22 cellular contexts compared by ENCODE assay signal in genomic region chr5:154210163-154210562, GRCh38. TPM values are rescaled to one million over a fixed set of nuclear protein-coding genes. Genes with fewer than 3 reads are reported as not detected.
DNase-seq lines count a peak whose midpoint lies in the region; ATAC-seq and TF ChIP-seq lines count a peak whose summit lies in the region.
"Had no signal": no experiment of that assay in that cellular context is flagged by ENCODE, and none has a peak within 500 bp of the region (broad histone marks: within the 10 kb centered on the region; RNA-seq: fewer than 3 reads in every experiment).

No MANE protein-coding gene starts in this region.

- H2BK120ac ChIP-seq in H9 (ENCODE audit: low read depth, low read length, poor library complexity, severe bottlenecking) (no peak overlapping the region), trophoblast cell (ENCODE audit: insufficient read depth, low read length, poor library complexity) (no peak overlapping the region)

- no peaks in the 10 kb centered on the region for H3K27me3 ChIP-seq in H9 (ENCODE audit: insufficient read depth, low read length)
- H3K27me3 ChIP-seq in trophoblast cell (ENCODE audit: insufficient read depth, low read length) = no peaks in the 10 kb centered on the region
- no peaks in the 10 kb centered on the region for H3K27me3 ChIP-seq in transverse colon
- H3K27me3 ChIP-seq: BLaER1, Peyer's patch had no signal

- H2BK15ac ChIP-seq in H9 (ENCODE audit: low read depth, low read length) = no peak overlapping the region

- H4K5ac ChIP-seq in H9 (ENCODE audit: insufficient read length, low read depth, low read length) = no peak overlapping the region

- H2BK12ac ChIP-seq in H9 (ENCODE audit: insufficient read length, low read depth, low read length) = no peak overlapping the region
- H2BK12ac ChIP-seq in trophoblast cell (ENCODE audit: low read length) = no peak overlapping the region

- H2AFZ ChIP-seq in H9 (ENCODE audit: low read length) (no peak overlapping the region), trophoblast cell (ENCODE audit: insufficient read depth, low read length, poor library complexity) (no peak overlapping the region)

- H3K4me3 ChIP-seq in trophoblast cell (ENCODE audit: low read depth, low read length) (no peak overlapping the region), transverse colon (no peak overlapping the region)
- H3K4me3 ChIP-seq: BLaER1, Peyer's patch had no signal

- H3K9me3 ChIP-seq in H9 (ENCODE audit: control insufficient read depth, low read depth, low read length) (no peaks in the 10 kb centered on the region), T-helper 17 cell (ENCODE audit: control insufficient read depth, low read length, poor library complexity, severe bottlenecking) (no peaks in the 10 kb centered on the region), trophoblast cell (ENCODE audit: insufficient read depth, low read depth, low read length) (no peaks in the 10 kb centered on the region), transverse colon (no peaks in the 10 kb centered on the region)
- H3K9me3 ChIP-seq: Peyer's patch had no signal

- in situ Hi-C loops in transverse colon (cut with MboI; ENCODE audit: low pct_ligation_motif_present in 1 of 4, low pct_unique_long_range_greater_than_20kb in 1 of 4, low sequenced_read_pairs in 3 of 4) = no loop called here

- peaks cover 0 to 2% of the 10 kb centered on the region in 2 experiments; a peak in 1 of 5 replicates for H3K9me3 Mint-ChIP-seq in H9
- no peaks in the 10 kb centered on the region for H3K9me3 Mint-ChIP-seq in endothelial cell (ENCODE audit: unreplicated experiment)
- H3K9me3 Mint-ChIP-seq: CD4-positive, CD25-positive, alpha-beta regulatory T cell; IgD-negative memory B cell had no signal

- H3K4ac ChIP-seq in H9 (ENCODE audit: low read depth, low read length) = no peak overlapping the region
- H3K4ac ChIP-seq in trophoblast cell (ENCODE audit: low read depth, low read length) = no peak overlapping the region

- WGBS in H9 (ENCODE audit: extremely low coverage, insufficient read length, low lambda C conversion rate) = no CpG with 5 or more reads among the region's 2 CpGs
- no CpG with 5 or more reads among the region's 2 CpGs for WGBS in trophoblast cell (ENCODE audit: extremely low coverage, insufficient coverage, insufficient read length)
- 78% methylated on average over 2 of the region's 2 CpGs; no CpG with 5 or more reads in 1 of the 2 donors for WGBS in transverse colon (ENCODE audit: low coverage in 1 of 2), 2 donors

- H3K9ac ChIP-seq in H9 (ENCODE audit: extremely low read depth, insufficient read length, low read length) (no peak overlapping the region), trophoblast cell (ENCODE audit: low read length) (no peak overlapping the region)
- H3K9ac ChIP-seq: BLaER1, KMS-11 had no signal

- H3K27ac ChIP-seq in H9 (ENCODE audit: insufficient read length, low read depth, low read length) (no peak overlapping the region), trophoblast cell (ENCODE audit: low read depth, low read length) (no peak overlapping the region), transverse colon (no peak overlapping the region)
- H3K27ac ChIP-seq: BLaER1, KMS-11, Peyer's patch had no signal

- no peak overlapping the region for H4K12ac ChIP-seq in trophoblast cell (ENCODE audit: low read depth, low read length)

- H3K36me3 Mint-ChIP-seq in H9 (ENCODE audit: insufficient read depth in 1 of 3, low read depth in 3 of 3) = peaks cover 0 to 8% (median 2%) of the 10 kb centered on the region in 3 experiments; a peak in 2 of 7 replicates
- H3K36me3 Mint-ChIP-seq in T-helper 17 cell (ENCODE audit: low read depth) = peaks cover 8% of the 10 kb centered on the region
- peaks cover 11% of the 10 kb centered on the region for H3K36me3 Mint-ChIP-seq in endothelial cell (ENCODE audit: low read depth, unreplicated experiment)

- no peak overlapping the region for H2AK5ac ChIP-seq in H9 (ENCODE audit: insufficient read length, low read length)
- no peak overlapping the region for H2AK5ac ChIP-seq in trophoblast cell (ENCODE audit: low read length)

- TF ChIP-seq POLR2A in GM18505 (IDR thresholded peaks at IDR 0.05; ENCODE audit: borderline replicate concordance, extremely low read depth, insufficient read depth, insufficient read length) = no peak
- no peak for TF ChIP-seq POLR2A in transverse colon (IDR thresholded peaks at IDR 0.05)

- H3K23ac ChIP-seq in H9 (ENCODE audit: insufficient read length, low read depth, low read length) (no peak overlapping the region), trophoblast cell (ENCODE audit: low read length) (peak overlapping the region; percentile 93)

- H3K4me2 ChIP-seq in H9 (ENCODE audit: insufficient read depth, insufficient read length, low read length) (peak overlapping the region; percentile 9), trophoblast cell (ENCODE audit: low read length) (no peak overlapping the region)
- H3K4me2 ChIP-seq: BLaER1, KMS-11 had no signal

- peaks cover 5% of the 10 kb centered on the region for H3K4me1 ChIP-seq in H9 (ENCODE audit: insufficient read depth, low read length)
- peaks cover 14 to 25% of the 10 kb centered on the region in 2 experiments for H3K4me1 ChIP-seq in trophoblast cell (ENCODE audit: control insufficient read depth in 1 of 2, insufficient read depth in 2 of 2, low read length in 2 of 2)
- peaks cover 0 to 4% (median 0%) of the 10 kb centered on the region in 4 donors for H3K4me1 ChIP-seq in transverse colon
- H3K4me1 ChIP-seq: Peyer's patch had no signal

- H4K91ac ChIP-seq in H9 (ENCODE audit: insufficient read length, low read depth, low read length) (no peak overlapping the region), trophoblast cell (ENCODE audit: low read depth, low read length) (no peak overlapping the region)

- H3K79me2 ChIP-seq in H9 (ENCODE audit: insufficient read depth, low read length) (0 out of 2 replicates have a peak, but pooled peaks cover 2% of the 10 kb centered on the region), trophoblast cell (ENCODE audit: control insufficient read depth, insufficient read depth, low read length, poor library complexity) (no peaks in the 10 kb centered on the region)

- H4K20me1 ChIP-seq in H9 (ENCODE audit: control insufficient read depth, insufficient read depth, insufficient read length) = no peaks in the 10 kb centered on the region
- H4K20me1 ChIP-seq: BLaER1 had no signal

- no peak overlapping the region for H3T11ph ChIP-seq in H9 (ENCODE audit: low read length)

- H4K8ac ChIP-seq in H9 (replicated peaks; ENCODE audit: insufficient read length, low read depth, low read length) (no peak overlapping the region), trophoblast cell (ENCODE audit: low read depth, low read length) (no peak overlapping the region)

- H2BK5ac ChIP-seq in H9 (ENCODE audit: insufficient read length, low read length) (no peak overlapping the region), trophoblast cell (ENCODE audit: low read depth, low read length, poor library complexity) (no peak overlapping the region)

- H3K36me3 ChIP-seq in trophoblast cell (ENCODE audit: control insufficient read depth in 1 of 2, insufficient read depth in 2 of 2, low read length in 2 of 2) (peaks cover 8 to 18% of the 10 kb centered on the region in 2 experiments), transverse colon (no peaks in the 10 kb centered on the region)
- H3K36me3 ChIP-seq: BLaER1, Peyer's patch had no signal

- H3K18ac ChIP-seq in H9 (ENCODE audit: insufficient read length, low read depth, low read length) (no peak overlapping the region), trophoblast cell (ENCODE audit: low read length) (no peak overlapping the region)

- intact Hi-C loops in transverse colon (cut with DNase I; ENCODE audit: low total_unique reads) = loop anchor here (10.0 kb wide), 1 partner anchor 1375 kb away; no protein-coding TSS in a partner anchor

- no peak for TF ChIP-seq EP300 in transverse colon (IDR thresholded peaks at IDR 0.05; ENCODE audit: low read depth)

- no peak for TF ChIP-seq CTCF in H9 (conservative IDR thresholded peaks at IDR 0.05)
- no peak for TF ChIP-seq CTCF in endothelial cell (IDR thresholded peaks at IDR 0.05; ENCODE audit: unreplicated experiment)
- TF ChIP-seq CTCF in transverse colon (IDR thresholded peaks at IDR 0.05) = no peak

- H3K23me2 ChIP-seq in H9 (ENCODE audit: insufficient read length, low read depth, low read length, poor library complexity, severe bottlenecking) = no peaks in the 10 kb centered on the region

- H3K27ac Mint-ChIP-seq in H9 = no peak overlapping the region
- H3K27ac Mint-ChIP-seq in T-helper 17 cell = peak overlapping the region; percentile 46
- H3K27ac Mint-ChIP-seq in endothelial cell (ENCODE audit: unreplicated experiment) = no peak overlapping the region

- H3K4me3 Mint-ChIP-seq in H9 = peak overlapping the region in 1 of 2 experiments; percentile 39; a peak in 3 of 5 replicates
- no peak overlapping the region for H3K4me3 Mint-ChIP-seq in T-helper 17 cell
- H3K4me3 Mint-ChIP-seq in endothelial cell (ENCODE audit: unreplicated experiment) = peak overlapping the region; percentile 13
- H3K4me3 Mint-ChIP-seq: CD4-positive, CD25-positive, alpha-beta regulatory T cell had no signal

- H3K79me1 ChIP-seq in H9 (ENCODE audit: insufficient read depth, low read depth, low read length, poor library complexity, severe bottlenecking) (no peaks in the 10 kb centered on the region), trophoblast cell (ENCODE audit: low read length) (peaks cover 18% of the 10 kb centered on the region)

- H3K14ac ChIP-seq in H9 (ENCODE audit: insufficient read depth, low read length) (no peak overlapping the region; the same call in 1 of the 2 replicates), trophoblast cell (ENCODE audit: low read length) (no peak overlapping the region)

- H3K27me3 Mint-ChIP-seq in H9 (ENCODE audit: low read depth) (no peaks in the 10 kb centered on the region; the same call in 1 of the 2 replicates), T-helper 17 cell (no peaks in the 10 kb centered on the region), endothelial cell (ENCODE audit: unreplicated experiment) (peaks cover 1% of the 10 kb centered on the region)
- H3K27me3 Mint-ChIP-seq: CD4-positive, CD25-positive, alpha-beta regulatory T cell; IgD-negative memory B cell had no signal

- ATAC-seq in T-helper 17 cell = no peak
- ATAC-seq in GM18505 (IDR thresholded peaks at IDR 0.05; ENCODE audit: unreplicated experiment) = no peak
- ATAC-seq: HCT116 had no signal

- DNase-seq in H9 (no peak), T-helper 17 cell (no peak), endothelial cell (ENCODE audit: low spot score) (no peak), trophoblast cell (no peak), transverse colon (no peak)
- no peak for DNase-seq in stimulated activated CD4-positive, alpha-beta T cell treated with anti-CD3 and anti-CD28 coated beads, Interleukin-4, amount 100 ng/mL, for 24 hours
- DNase-seq: CD4-positive, CD25-positive, alpha-beta regulatory T cell; GOT3; MM.1S; NCI-H1048; NCI-H1417; NCI-H1694 treated with DMSO at 0.1 percent for 48 hours; NCI-H2081; NCI-H2227 treated with DMSO at 0.1 percent for 48 hours; NCI-H526 treated with DMSO at 0.1 percent for 48 hours; Peyer's patch; SHP77 treated with DMSO at 0.1 percent for 48 hours had no signal

- H3K56ac ChIP-seq in H9 (ENCODE audit: insufficient read length, low read depth, low read length) = no peak overlapping the region

- H3K4me1 Mint-ChIP-seq in H9 (peaks cover 15 to 18% of the 10 kb centered on the region in 2 experiments), T-helper 17 cell (peaks cover 31% of the 10 kb centered on the region), endothelial cell (ENCODE audit: unreplicated experiment) (peaks cover 3% of the 10 kb centered on the region)

- H2BK20ac ChIP-seq in H9 (ENCODE audit: low read depth, low read length, poor library complexity, severe bottlenecking) = no peak overlapping the region

RNA-seq across cellular contexts. Expression of gene GALNT10, which starts 19.6 kb away (rescaled TPM):
- total RNA-seq in H9 (2021) (15.3 and 15.4 TPM in 2 replicates), T-helper 17 cell (10 to 100 TPM; 34.7 to 40.4 TPM), endothelial cell (ENCODE audit: unreplicated experiment) (22.5 TPM), transverse colon (100 to 1,000 TPM in 1 of 4 donors, 10 to 100 TPM in 3; 18.7 to 142 (median 39.3) TPM)
- 135 and 140 TPM in 2 replicates for polyA plus RNA-seq in trophoblast cell (2013)
